22 cellular contexts compared by ENCODE assay signal in the genomic region with DNA sequence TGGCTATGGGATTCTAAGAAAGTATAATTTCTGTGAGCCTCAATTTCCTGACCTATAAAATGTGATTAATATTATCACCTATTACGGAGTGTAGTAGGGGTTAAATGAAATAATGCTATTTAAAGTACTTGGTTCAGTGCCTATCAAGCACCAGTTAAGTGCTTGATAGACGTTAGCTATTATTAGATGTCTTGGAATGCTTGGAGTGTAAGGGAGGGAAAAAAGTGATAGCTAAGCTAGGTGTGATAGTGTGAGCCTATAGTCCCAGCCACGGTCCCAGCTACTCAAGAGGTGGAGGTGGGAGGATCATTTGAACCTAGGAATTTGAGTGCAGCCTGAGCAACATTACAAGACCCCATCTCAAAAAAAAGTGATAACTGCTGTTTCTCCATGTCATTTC.
"Had no signal": no experiment of that assay in that cellular context is flagged by ENCODE, and none has a peak within 500 bp of the region (broad histone marks: within the 10 kb centered on the region; RNA-seq: fewer than 3 reads in every experiment).

No MANE protein-coding gene starts in this region.

- FAIRE-seq: endometrium, keratinocyte had no signal

- H3K36me3 ChIP-seq: thoracic aorta, tibial nerve, vagina had no signal

- H3K27me3 ChIP-seq: esophagus squamous epithelium, neural progenitor cell, spleen, tibial nerve, vagina had no signal

- H3K9ac ChIP-seq: neural progenitor cell, parathyroid adenoma had no signal

- H3K9me3 ChIP-seq: esophagus squamous epithelium, spleen, thoracic aorta, tibial nerve, vagina had no signal

- ATAC-seq: effector memory CD8-positive, alpha-beta T cell; left lobe of liver; natural killer cell treated with Interleukin-12 subunit alpha and Interleukin-12 subunit beta and Interleukin-15 and Interleukin-18, amount 100 ng/mL, for 72 hours; stimulated activated memory B cell treated with anti-CD40 and anti-IgM and Interleukin-4, amounts not matched to agents 10 μg/mL and 1 μg/mL and 100 μg/mL, for 72 hours had no signal

- H3K4me3 ChIP-seq: esophagus squamous epithelium, lung, neural progenitor cell, skin epidermis, spleen, thoracic aorta, tibial nerve, vagina had no signal

- H3K79me2 ChIP-seq: parathyroid adenoma had no signal

- H3K27ac ChIP-seq: esophagus squamous epithelium, neural progenitor cell, parathyroid adenoma, skin epidermis, spleen, thoracic aorta, tibial nerve, vagina had no signal

- DNase-seq: cerebellar nuclear complex; cortex of kidney; effector memory CD8-positive, alpha-beta T cell; erythroblast; esophagus squamous epithelium; foreskin melanocyte; glutamatergic neuron; naive B cell; spleen; stimulated activated CD4-positive, alpha-beta T cell treated with anti-CD3 and anti-CD28 coated beads, Interleukin-4, amount 100 ng/mL, for 4 hours had no signal

- H3K4me1 ChIP-seq: esophagus squamous epithelium, parathyroid adenoma, tibial nerve, vagina had no signal

- H2AFZ ChIP-seq: neural progenitor cell, parathyroid adenoma had no signal

- H3K4me2 ChIP-seq: neural progenitor cell had no signal
